8 cellular contexts compared by ENCODE assay signal in genomic region chr16:17470002-17470870, GRCh38. TPM values are rescaled to one million over a fixed set of nuclear protein-coding genes. Genes with fewer than 3 reads are reported as not detected.
DNase-seq lines count a peak whose midpoint lies in the region; ATAC-seq, FAIRE-seq and TF ChIP-seq lines count a peak whose summit lies in the region.

No MANE protein-coding gene starts in this region.

- H3K79me2 ChIP-seq in OCI-LY3 (ENCODE audit: low read length) (no peaks in the 10 kb centered on the region), astrocyte (ENCODE audit: insufficient read depth, low read length) (peaks cover 51% of the 10 kb centered on the region), PC-3 (ENCODE audit: low read length) (no peaks in the 10 kb centered on the region)

- H3K4me2 ChIP-seq in OCI-LY3 (ENCODE audit: low read length) (peak overlapping the region; percentile 72), astrocyte (ENCODE audit: low read length) (peak overlapping the region; percentile 96), PC-3 (ENCODE audit: low read length) (no peak overlapping the region)

- H4K20me1 ChIP-seq in OCI-LY3 (ENCODE audit: insufficient read depth, low read length) (peaks cover 21% of the 10 kb centered on the region; the same call in 1 of the 2 replicates), astrocyte (ENCODE audit: insufficient read depth, low read length) (peaks cover 48% of the 10 kb centered on the region), PC-3 (ENCODE audit: low read length) (no peaks in the 10 kb centered on the region)

- POLR2A ChIA-PET in PC-3 (lab: Charles Lee; ENCODE audit: unreplicated experiment) = no interaction called here

- H3K27me3 Mint-ChIP-seq in Calu3 (ENCODE audit: unreplicated experiment) (peaks cover 49% of the 10 kb centered on the region), astrocyte (ENCODE audit: low read depth, unreplicated experiment) (peaks cover 13% of the 10 kb centered on the region)

- intact Hi-C loops in Calu3 (cut with micrococcal nuclease; ENCODE audit: unreplicated experiment) (no loop called here), PC-3 (cut with micrococcal nuclease) (no loop called here)

- CTCF ChIA-PET in Calu3 (lab: Charles Lee) (interaction anchor here (0.6 to 3.0 kb wide), 3 partner anchors 79 to 243 kb away, joined by 3 to 14 read pairs (median 4); no protein-coding TSS in a partner anchor), PC-3 (lab: Charles Lee) (no interaction called here)

- H3K36me3 ChIP-seq in OCI-LY3 (replicated peaks; ENCODE audit: low read depth, low read length) = no peaks in the 10 kb centered on the region
- peaks cover 4% of the 10 kb centered on the region for H3K36me3 ChIP-seq in astrocyte (ENCODE audit: insufficient read depth, low read length)
- H3K36me3 ChIP-seq in PC-3 (ENCODE audit: low read depth, low read length) = no peaks in the 10 kb centered on the region; the same call in 1 of the 2 replicates

- H3K9me2 ChIP-seq in PC-3 (replicated peaks; ENCODE audit: low read length) = no peaks in the 10 kb centered on the region

- H3K36me3 Mint-ChIP-seq in Calu3 (ENCODE audit: insufficient read depth, unreplicated experiment) = peaks cover 25% of the 10 kb centered on the region
- H3K36me3 Mint-ChIP-seq in astrocyte (ENCODE audit: low read depth, unreplicated experiment) = no peaks in the 10 kb centered on the region

- no peak; the same call in 1 of the 2 replicates for ATAC-seq in PC-3
- no peak for ATAC-seq in GM21526 (IDR thresholded peaks at IDR 0.05; ENCODE audit: low FRiP score, unreplicated experiment)

- no peaks in the 10 kb centered on the region for H3F3A ChIP-seq in PC-3 (ENCODE audit: low read length, unreplicated experiment)

- no peak for FAIRE-seq in astrocyte (lab: Jason Lieb, UNC)

- BruUV-seq in Calu3 (replicated peaks; lab: Mats Ljungman, UMichigan) (no TSS peak), PC-3 (replicated peaks; lab: Mats Ljungman, UMichigan) (no TSS peak)

- peaks cover 20% of the 10 kb centered on the region for H3K4me1 Mint-ChIP-seq in Calu3 (ENCODE audit: low read depth, unreplicated experiment)
- H3K4me1 Mint-ChIP-seq in astrocyte (ENCODE audit: low read depth, unreplicated experiment) = peaks cover 31% of the 10 kb centered on the region

- no peak overlapping the region for H2AFZ ChIP-seq in OCI-LY3 (ENCODE audit: low read depth, low read length)
- peak overlapping the region; percentile 39 for H2AFZ ChIP-seq in astrocyte (ENCODE audit: low read depth, low read length)
- H2AFZ ChIP-seq in PC-3 (ENCODE audit: low read length) = no peak overlapping the region

- peak overlapping the region; percentile 74 for H3K4me3 Mint-ChIP-seq in Calu3 (ENCODE audit: low read depth, unreplicated experiment)
- H3K4me3 Mint-ChIP-seq in astrocyte (ENCODE audit: unreplicated experiment) = peak overlapping the region; percentile 91

- peak overlapping the region; percentile 91 for H3K4me3 ChIP-seq in OCI-LY3 (ENCODE audit: low read length)
- peak overlapping the region; percentile 78 for H3K4me3 ChIP-seq in astrocyte (ENCODE audit: insufficient read depth, low read depth, low read length)
- no peak overlapping the region for H3K4me3 ChIP-seq in PC-3 (ENCODE audit: low read length)

- H3K27ac ChIP-seq in OCI-LY3 (ENCODE audit: low read length) = no peak overlapping the region
- H3K27ac ChIP-seq in astrocyte (ENCODE audit: low read depth, low read length) = peak overlapping the region; percentile 59
- no peak overlapping the region for H3K27ac ChIP-seq in PC-3 (ENCODE audit: low read length)

- H3K9me3 Mint-ChIP-seq in Calu3 (ENCODE audit: low read depth, unreplicated experiment) (no peaks in the 10 kb centered on the region), astrocyte (ENCODE audit: unreplicated experiment) (no peaks in the 10 kb centered on the region)

- TF ChIP-seq CTCF in Calu3 (IDR thresholded peaks at IDR 0.05; ENCODE audit: unreplicated experiment) (no peak), OCI-LY3 (IDR thresholded peaks at IDR 0.05; ENCODE audit: low read depth, low read length) (no peak), astrocyte (IDR thresholded peaks at IDR 0.05; ENCODE audit: insufficient read depth, low read depth, low read length) (no peak), PC-3 (conservative IDR thresholded peaks at IDR 0.05; ENCODE audit: low read depth, low read length) (no peak)

- H3K9ac ChIP-seq in OCI-LY3 (ENCODE audit: low read length) (peak overlapping the region; percentile 44), astrocyte (ENCODE audit: low read length) (peak overlapping the region; percentile 91), PC-3 (ENCODE audit: low read length) (no peak overlapping the region)

- no peaks in the 10 kb centered on the region for H3K9me3 ChIP-seq in OCI-LY3 (ENCODE audit: insufficient read depth, low read length)
- no peaks in the 10 kb centered on the region for H3K9me3 ChIP-seq in astrocyte (ENCODE audit: insufficient read depth, low read depth, low read length)
- no peaks in the 10 kb centered on the region for H3K9me3 ChIP-seq in PC-3 (ENCODE audit: low read length)

- H3K27me3 ChIP-seq in OCI-LY3 (ENCODE audit: low read depth, low read length) (peaks cover 31% of the 10 kb centered on the region), astrocyte (ENCODE audit: insufficient read depth, low read length) (peaks cover 7% of the 10 kb centered on the region), PC-3 (ENCODE audit: low read length) (peaks cover 15% of the 10 kb centered on the region)

- H3K27ac Mint-ChIP-seq in Calu3 (ENCODE audit: unreplicated experiment) (peak overlapping the region; percentile 30), astrocyte (ENCODE audit: unreplicated experiment) (peak overlapping the region; percentile 90)

- peaks cover 26% of the 10 kb centered on the region for H3K4me1 ChIP-seq in OCI-LY3 (ENCODE audit: low read length)
- peaks cover 26% of the 10 kb centered on the region for H3K4me1 ChIP-seq in astrocyte (ENCODE audit: insufficient read depth, low read length)
- H3K4me1 ChIP-seq in PC-3 (ENCODE audit: insufficient read depth, low read length) = no peaks in the 10 kb centered on the region

- DNase-seq in Calu3 (peak; percentile 25), astrocyte (ENCODE audit: low read depth) (no peak), islet precursor cell (peak; percentile 63), PC-3 (no peak), HCEC 1CT (no peak)
- DNase-seq in stimulated activated CD4-positive, alpha-beta T cell treated with anti-CD3 and anti-CD28 coated beads, Interleukin-4, amount 100 ng/mL, for 24 hours = peak; percentile 28

RNA-seq across cellular contexts. Expression of gene XYLT1, which starts 0.5 kb away (rescaled TPM):
- 7.5 and 8.0 TPM in 2 replicates for total RNA-seq in Calu3 (2022)
- 22.9 and 28.5 TPM in 2 replicates for total RNA-seq in astrocyte
- not detected in 2 replicates for total RNA-seq in PC-3 (2014; rRNA removed)

Comparison
In these comparisons a context has a peak if more than half of its experiments do, and no peak if none do; other contexts are left out.
1. DNase-seq: peak in Calu3 (single experiment), islet precursor cell (single experiment) and stimulated activated CD4-positive, alpha-beta T cell treated with anti-CD3 and anti-CD28 coated beads, Interleukin-4, amount 100 ng/mL, for 24 hours (single experiment); none in astrocyte (single experiment), PC-3 (single experiment) and HCEC 1CT (single experiment).